In the genomic region with DNA sequence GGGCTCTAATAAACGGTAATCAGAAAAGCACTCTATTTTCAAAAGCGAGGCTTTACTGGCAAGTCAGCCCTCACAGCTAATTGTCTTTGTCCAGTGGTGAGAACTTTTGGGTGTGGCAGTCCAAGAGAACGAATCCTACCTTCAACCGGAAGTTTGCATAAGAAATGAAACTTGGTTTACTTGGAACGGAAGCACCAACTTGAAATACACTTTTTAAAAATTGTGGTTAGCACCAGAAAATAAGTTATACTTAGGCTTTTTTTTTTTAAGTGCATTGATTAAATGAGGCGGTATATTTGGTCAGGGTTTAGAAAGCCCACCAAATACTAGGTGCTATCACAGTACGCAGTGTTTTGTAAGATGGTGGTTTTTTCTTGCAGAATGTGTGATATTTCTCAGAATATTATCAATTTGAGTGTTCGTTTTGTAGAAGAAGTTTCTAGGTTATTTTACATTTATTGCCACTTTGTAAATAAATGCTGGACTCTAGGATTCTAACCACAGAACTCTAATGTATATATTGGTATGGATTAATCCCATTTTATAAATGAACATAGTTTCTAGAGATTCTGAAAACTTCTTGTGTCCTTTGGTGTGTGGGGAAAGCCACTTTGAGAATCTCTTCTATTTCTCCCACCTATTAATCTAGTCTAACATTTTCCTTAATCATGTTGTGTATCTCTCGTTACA, we compare ENCODE assay signal across 7 cellular contexts. TPM values are rescaled to one million over a fixed set of nuclear protein-coding genes. Genes with fewer than 3 reads are reported as not detected.
DNase-seq lines count a peak whose midpoint lies in the region; ATAC-seq and TF ChIP-seq lines count a peak whose summit lies in the region.

No MANE protein-coding gene starts in this region.

- WGBS in hepatocyte (ENCODE audit: low lambda C conversion rate, missing lambda C conversion rate), result 20% methylated on average over 9 of the region's 9 CpGs
- 9% methylated on average over 9 of the region's 9 CpGs for WGBS in smooth muscle cell (ENCODE audit: low lambda C conversion rate)

- H3K9ac ChIP-seq in smooth muscle cell (ENCODE audit: low read depth), result peak overlapping the region; percentile 94

- peak overlapping the region; percentile 93 for H3K4me3 Mint-ChIP-seq in activated T-helper 1 cell treated with anti-CD3 and anti-CD28 coated beads, Interleukin-12 subunit alpha, Interleukin-12 subunit beta, Interleukin-2, Interleukin-4 antibody, amounts not matched to agents 30 ng/mL and 10 ng/mL and 1 ng/mL, durations not matched to agents 14 hours and 24 hours and 36 hours

- peak overlapping the region; percentile 99 for H3K27ac Mint-ChIP-seq in activated T-helper 1 cell treated with anti-CD3 and anti-CD28 coated beads, Interleukin-12 subunit alpha, Interleukin-12 subunit beta, Interleukin-2, Interleukin-4 antibody, amounts not matched to agents 30 ng/mL and 10 ng/mL and 1 ng/mL, durations not matched to agents 14 hours and 24 hours and 36 hours

- H3K27ac ChIP-seq in hepatocyte, result peak overlapping the region; percentile 97
- peak overlapping the region; percentile 96 for H3K27ac ChIP-seq in smooth muscle cell (ENCODE audit: low read depth)

- H3K27me3 ChIP-seq in hepatocyte, result no peaks in the 10 kb centered on the region
- H3K27me3 ChIP-seq in smooth muscle cell (ENCODE audit: low read depth), result no peaks in the 10 kb centered on the region

- DNase-seq in Kasumi-1 (lab: John Stamatoyannopoulos, UW) (peak; percentile 46 to 52), hepatocyte (ENCODE audit: low spot score) (peak; percentile 62), smooth muscle cell (lab: John Stamatoyannopoulos, UW; ENCODE audit: unreplicated experiment) (no peak), NCI-H1048 (lab: John Stamatoyannopoulos, UW) (no peak)
- peak; percentile 19 for DNase-seq in activated T-helper 1 cell treated with anti-CD3 and anti-CD28 coated beads, Interleukin-12 subunit alpha, Interleukin-12 subunit beta, Interleukin-2, Interleukin-4 antibody, amounts not matched to agents 30 ng/mL and 10 ng/mL and 1 ng/mL, durations not matched to agents 14 hours and 24 hours and 36 hours (ENCODE audit: low spot score)

- H3F3A ChIP-seq in smooth muscle cell (ENCODE audit: low read depth), result peaks cover 10% of the 10 kb centered on the region

- intact Hi-C loops in activated T-helper 1 cell treated with anti-CD3 and anti-CD28 coated beads, Interleukin-12 subunit alpha, Interleukin-12 subunit beta, Interleukin-2, Interleukin-4 antibody, amounts not matched to agents 30 ng/mL and 10 ng/mL and 1 ng/mL, durations not matched to agents 14 hours and 24 hours and 36 hours (cut with micrococcal nuclease), result loop anchor here (5.0 kb wide), 2 partner anchors 477 to 677 kb away; a partner anchor contains a TSS

- no peak for ATAC-seq in HG03565 (IDR thresholded peaks at IDR 0.05; ENCODE audit: unreplicated experiment)

- peaks cover 2% of the 10 kb centered on the region for H3K27me3 Mint-ChIP-seq in activated T-helper 1 cell treated with anti-CD3 and anti-CD28 coated beads, Interleukin-12 subunit alpha, Interleukin-12 subunit beta, Interleukin-2, Interleukin-4 antibody, amounts not matched to agents 30 ng/mL and 10 ng/mL and 1 ng/mL, durations not matched to agents 14 hours and 24 hours and 36 hours (ENCODE audit: insufficient read depth)

- H4K20me1 ChIP-seq in hepatocyte (ENCODE audit: insufficient read depth, poor library complexity, severe bottlenecking), result peaks cover 16% of the 10 kb centered on the region
- H4K20me1 ChIP-seq in smooth muscle cell (ENCODE audit: low read depth), result peaks cover 55% of the 10 kb centered on the region

- no peaks in the 10 kb centered on the region for H3K36me3 ChIP-seq in hepatocyte (replicated peaks; ENCODE audit: insufficient read depth, low read depth)
- H3K36me3 ChIP-seq in smooth muscle cell (ENCODE audit: low read depth), result no peaks in the 10 kb centered on the region

- H3K9me3 Mint-ChIP-seq in activated T-helper 1 cell treated with anti-CD3 and anti-CD28 coated beads, Interleukin-12 subunit alpha, Interleukin-12 subunit beta, Interleukin-2, Interleukin-4 antibody, amounts not matched to agents 30 ng/mL and 10 ng/mL and 1 ng/mL, durations not matched to agents 14 hours and 24 hours and 36 hours, result no peaks in the 10 kb centered on the region

- H3K4me1 Mint-ChIP-seq in activated T-helper 1 cell treated with anti-CD3 and anti-CD28 coated beads, Interleukin-12 subunit alpha, Interleukin-12 subunit beta, Interleukin-2, Interleukin-4 antibody, amounts not matched to agents 30 ng/mL and 10 ng/mL and 1 ng/mL, durations not matched to agents 14 hours and 24 hours and 36 hours (ENCODE audit: low read depth), result peaks cover 68% of the 10 kb centered on the region

- H3K4me1 ChIP-seq in hepatocyte (ENCODE audit: insufficient read depth), result peaks cover 18% of the 10 kb centered on the region
- peaks cover 35% of the 10 kb centered on the region for H3K4me1 ChIP-seq in smooth muscle cell (ENCODE audit: low read depth)

- H3K9me2 ChIP-seq in hepatocyte (replicated peaks; ENCODE audit: insufficient read depth), result no peaks in the 10 kb centered on the region

- H3K4me2 ChIP-seq in hepatocyte (peak overlapping the region; percentile 74), smooth muscle cell (peak overlapping the region; percentile 89)

- H2AFZ ChIP-seq in hepatocyte (peak overlapping the region; percentile 6), smooth muscle cell (ENCODE audit: low read depth) (no peak overlapping the region)

- TF ChIP-seq CTCF in hepatocyte (IDR thresholded peaks at IDR 0.05; ENCODE audit: poor library complexity) (no peak), smooth muscle cell (IDR thresholded peaks at IDR 0.05; ENCODE audit: borderline replicate concordance, insufficient read depth, poor library complexity, severe bottlenecking) (no peak)

- H3K4me3 ChIP-seq in GM08714 (ENCODE audit: low read length) (peak overlapping the region; percentile 96), hepatocyte (peak overlapping the region; percentile 59), smooth muscle cell (peak overlapping the region; percentile 90)

- peaks cover 65% of the 10 kb centered on the region for H3K79me2 ChIP-seq in hepatocyte
- peaks cover 62% of the 10 kb centered on the region for H3K79me2 ChIP-seq in smooth muscle cell (ENCODE audit: low read depth)

- peaks cover 24% of the 10 kb centered on the region for H3K36me3 Mint-ChIP-seq in activated T-helper 1 cell treated with anti-CD3 and anti-CD28 coated beads, Interleukin-12 subunit alpha, Interleukin-12 subunit beta, Interleukin-2, Interleukin-4 antibody, amounts not matched to agents 30 ng/mL and 10 ng/mL and 1 ng/mL, durations not matched to agents 14 hours and 24 hours and 36 hours (ENCODE audit: low read depth)

- H3K9me3 ChIP-seq in hepatocyte (ENCODE audit: low read depth) (no peaks in the 10 kb centered on the region), smooth muscle cell (replicated peaks; ENCODE audit: low read depth) (no peaks in the 10 kb centered on the region)

RNA-seq across cellular contexts. Expression of a gene that starts 1.2 kb away (rescaled TPM):
- total RNA-seq in activated T-helper 1 cell treated with anti-CD3 and anti-CD28 coated beads, Interleukin-12 subunit alpha, Interleukin-12 subunit beta, Interleukin-2, Interleukin-4 antibody, amounts not matched to agents 30 ng/mL and 10 ng/mL and 1 ng/mL, durations not matched to agents 14 hours and 24 hours and 36 hours, result 330 and 334 TPM in 2 replicates
- total RNA-seq in hepatocyte (456 and 458 TPM in 2 replicates), smooth muscle cell (777 and 802 TPM in 2 replicates)
- polyA plus RNA-seq in hepatocyte (692 and 695 TPM in 2 replicates), smooth muscle cell (915 and 953 TPM in 2 replicates)

RNA-seq across cellular contexts. Expression of a gene that starts 13.1 kb away (rescaled TPM):
- total RNA-seq in activated T-helper 1 cell treated with anti-CD3 and anti-CD28 coated beads, Interleukin-12 subunit alpha, Interleukin-12 subunit beta, Interleukin-2, Interleukin-4 antibody, amounts not matched to agents 30 ng/mL and 10 ng/mL and 1 ng/mL, durations not matched to agents 14 hours and 24 hours and 36 hours, result 234 and 235 TPM in 2 replicates
- total RNA-seq in hepatocyte, result 478 and 519 TPM in 2 replicates
- polyA plus RNA-seq in hepatocyte, result 671 and 721 TPM in 2 replicates
- total RNA-seq in smooth muscle cell, result 368 and 427 TPM in 2 replicates
- polyA plus RNA-seq in smooth muscle cell, result 498 TPM in 2 replicates

RNA-seq across cellular contexts. Expression of a gene that starts 29.0 kb away (rescaled TPM):
- 0.22 and 1.4 TPM in 2 replicates for total RNA-seq in activated T-helper 1 cell treated with anti-CD3 and anti-CD28 coated beads, Interleukin-12 subunit alpha, Interleukin-12 subunit beta, Interleukin-2, Interleukin-4 antibody, amounts not matched to agents 30 ng/mL and 10 ng/mL and 1 ng/mL, durations not matched to agents 14 hours and 24 hours and 36 hours
- total RNA-seq in hepatocyte (1.1 and 1.6 TPM in 2 replicates), smooth muscle cell (0.40 and 0.54 TPM in 2 replicates)
- polyA plus RNA-seq in hepatocyte (1.4 and 1.8 TPM in 2 replicates), smooth muscle cell (0.20 and 0.87 TPM in 2 replicates)

Comparison
In these comparisons a context has a peak if more than half of its experiments do, and no peak if none do; other contexts are left out.
1. DNase-seq: peak in Kasumi-1 (2 of 2), activated T-helper 1 cell treated with anti-CD3 and anti-CD28 coated beads, Interleukin-12 subunit alpha, Interleukin-12 subunit beta, Interleukin-2, Interleukin-4 antibody, amounts not matched to agents 30 ng/mL and 10 ng/mL and 1 ng/mL, durations not matched to agents 14 hours and 24 hours and 36 hours (single experiment) and hepatocyte (single experiment); none in smooth muscle cell (single experiment) and NCI-H1048 (single experiment).
2. Peak in every context shown above with its lines, with median percentiles within 50 percentile points of each other: H3K4me3 ChIP-seq.